In the genomic region with DNA sequence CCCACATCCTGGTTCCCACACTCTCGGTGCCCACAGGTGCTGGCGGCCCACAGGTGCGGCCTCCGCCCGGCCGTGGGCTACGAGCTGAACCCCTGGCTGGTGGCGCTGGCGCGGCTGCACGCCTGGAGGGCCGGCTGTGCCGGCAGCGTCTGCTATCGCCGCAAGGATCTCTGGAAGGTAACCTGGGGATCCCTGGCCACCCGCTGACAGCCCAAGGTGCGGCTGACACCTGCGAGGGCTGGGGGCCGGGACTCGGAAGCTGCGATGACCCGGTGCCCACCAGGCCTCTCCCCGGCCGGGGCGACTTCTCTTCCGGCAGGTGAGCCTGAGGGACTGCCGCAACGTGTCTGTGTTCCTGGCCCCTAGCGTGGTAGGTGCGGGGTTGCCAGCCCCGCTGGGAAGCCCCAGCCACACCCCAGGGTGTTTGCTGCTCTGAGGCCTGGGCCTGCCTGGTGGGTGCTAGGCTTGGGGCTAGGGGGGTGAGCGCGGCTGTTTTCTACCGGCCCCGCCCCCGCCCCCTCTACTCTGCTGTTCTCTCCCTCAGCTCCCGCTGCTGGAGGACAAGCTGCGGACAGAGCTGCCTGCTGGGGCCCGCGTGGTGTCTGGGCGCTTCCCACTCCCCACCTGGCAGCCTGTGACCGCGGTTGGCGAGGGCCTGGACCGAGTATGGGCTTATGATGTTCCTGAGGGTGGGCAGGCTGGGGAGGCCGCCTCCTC, we compare ENCODE assay signal across 9 cellular contexts. TPM values are rescaled to one million over a fixed set of nuclear protein-coding genes. Genes with fewer than 3 reads are reported as not detected.
DNase-seq lines count a peak whose midpoint lies in the region; ATAC-seq and TF ChIP-seq lines count a peak whose summit lies in the region.
"Had no signal": no experiment of that assay in that cellular context is flagged by ENCODE, and none has a peak within 500 bp of the region (broad histone marks: within the 10 kb centered on the region; RNA-seq: fewer than 3 reads in every experiment).

No MANE protein-coding gene starts in this region.

- peak; percentile 4 to 5 for ATAC-seq in CD4-positive, CD25-positive, alpha-beta regulatory T cell (ENCODE audit: low read depth in 2 of 2)

- no peaks in the 10 kb centered on the region for H3K9me3 Mint-ChIP-seq in CD4-positive, CD25-positive, alpha-beta regulatory T cell
- no peaks in the 10 kb centered on the region for H3K9me3 Mint-ChIP-seq in dendritic cell treated with granulocyte-macrophage colony-stimulating factor and Interleukin-4, amounts not matched to agents 40 ng/mL and 50 ng/mL, for 4 days

- H3K36me3 Mint-ChIP-seq in CD4-positive, CD25-positive, alpha-beta regulatory T cell = no peaks in the 10 kb centered on the region
- H3K36me3 Mint-ChIP-seq in dendritic cell treated with granulocyte-macrophage colony-stimulating factor and Interleukin-4, amounts not matched to agents 40 ng/mL and 50 ng/mL, for 4 days (ENCODE audit: low read depth) = peaks cover 15% of the 10 kb centered on the region

- no peak for TF ChIP-seq CTCF in neutrophil (IDR thresholded peaks at IDR 0.05)

- intact Hi-C loops in dendritic cell treated with granulocyte-macrophage colony-stimulating factor and Interleukin-4, amounts not matched to agents 40 ng/mL and 50 ng/mL, for 4 days (cut with micrococcal nuclease) = no loop called here

- H3K27ac Mint-ChIP-seq in CD4-positive, CD25-positive, alpha-beta regulatory T cell = peak overlapping the region; percentile 38 to 80 (median 59)
- peak overlapping the region; percentile 51 for H3K27ac Mint-ChIP-seq in dendritic cell treated with granulocyte-macrophage colony-stimulating factor and Interleukin-4, amounts not matched to agents 40 ng/mL and 50 ng/mL, for 4 days

- no peaks in the 10 kb centered on the region for H3K36me3 ChIP-seq in CD4-positive, CD25-positive, alpha-beta regulatory T cell (ENCODE audit: control insufficient read depth, insufficient read depth, low read length)
- H3K36me3 ChIP-seq in neutrophil = no peaks in the 10 kb centered on the region

- peak overlapping the region; percentile 37 to 85 (median 77) for H3K4me3 Mint-ChIP-seq in CD4-positive, CD25-positive, alpha-beta regulatory T cell
- peak overlapping the region; percentile 87 for H3K4me3 Mint-ChIP-seq in dendritic cell treated with granulocyte-macrophage colony-stimulating factor and Interleukin-4, amounts not matched to agents 40 ng/mL and 50 ng/mL, for 4 days

- H3K27ac ChIP-seq in CD4-positive, CD25-positive, alpha-beta regulatory T cell (ENCODE audit: insufficient read depth, low read length, poor library complexity, severe bottlenecking) = peak overlapping the region; percentile 77
- peak overlapping the region; percentile 69 for H3K27ac ChIP-seq in neutrophil

- peaks cover 0 to 43% (median 10%) of the 10 kb centered on the region in 4 donors for H3K4me1 Mint-ChIP-seq in CD4-positive, CD25-positive, alpha-beta regulatory T cell
- peaks cover 39% of the 10 kb centered on the region for H3K4me1 Mint-ChIP-seq in dendritic cell treated with granulocyte-macrophage colony-stimulating factor and Interleukin-4, amounts not matched to agents 40 ng/mL and 50 ng/mL, for 4 days (ENCODE audit: low read depth)

- H3K4me3 ChIP-seq in CD4-positive, CD25-positive, alpha-beta regulatory T cell (ENCODE audit: low read depth, low read length) = no peak overlapping the region
- H3K4me3 ChIP-seq in neutrophil (ENCODE audit: low read depth in 1 of 2, low read length in 1 of 2) = peak overlapping the region; percentile 76 to 78

- DNase-seq in CD4-positive, CD25-positive, alpha-beta regulatory T cell = no peak
- DNase-seq in NCI-H69 (lab: John Stamatoyannopoulos, UW) (peak; percentile 35), cerebellar nuclear complex (lab: John Stamatoyannopoulos, UW) (no peak), DMS153 treated with DMSO at 0.1 percent for 48 hours (lab: John Stamatoyannopoulos, UW; ENCODE audit: unreplicated experiment) (no peak), GF-D8 (lab: John Stamatoyannopoulos, UW) (no peak), DMS79 (lab: John Stamatoyannopoulos, UW) (no peak)
- DNase-seq: NCI-H524 treated with DMSO at 0.1 percent for 48 hours had no signal

- H3K27me3 Mint-ChIP-seq in CD4-positive, CD25-positive, alpha-beta regulatory T cell = no peaks in the 10 kb centered on the region
- H3K27me3 Mint-ChIP-seq in dendritic cell treated with granulocyte-macrophage colony-stimulating factor and Interleukin-4, amounts not matched to agents 40 ng/mL and 50 ng/mL, for 4 days = peaks cover 48% of the 10 kb centered on the region

- H3K4me1 ChIP-seq in CD4-positive, CD25-positive, alpha-beta regulatory T cell (ENCODE audit: control insufficient read depth, insufficient read depth, low read length, poor library complexity, severe bottlenecking) = peaks cover 45% of the 10 kb centered on the region
- peaks cover 19 to 29% of the 10 kb centered on the region in 2 experiments for H3K4me1 ChIP-seq in neutrophil (ENCODE audit: control insufficient read depth in 1 of 2, insufficient read depth in 1 of 2, low read depth in 1 of 2, low read length in 1 of 2)

- H3K9me3 ChIP-seq in CD4-positive, CD25-positive, alpha-beta regulatory T cell (ENCODE audit: control insufficient read depth in 2 of 2, low read length in 2 of 2) = no peaks in the 10 kb centered on the region
- no peaks in the 10 kb centered on the region for H3K9me3 ChIP-seq in neutrophil

- H3K27me3 ChIP-seq in CD4-positive, CD25-positive, alpha-beta regulatory T cell (ENCODE audit: control insufficient read depth, insufficient read depth, low read length) = no peaks in the 10 kb centered on the region
- peaks cover 68% of the 10 kb centered on the region for H3K27me3 ChIP-seq in neutrophil

RNA-seq across cellular contexts. Expression of gene ANTKMT, which starts 1.0 kb away (rescaled TPM):
- 13.6 TPM for total RNA-seq in CD4-positive, CD25-positive, alpha-beta regulatory T cell
- polyA plus RNA-seq in CD4-positive, CD25-positive, alpha-beta regulatory T cell = 10 to 100 TPM; 60.3 to 85.9 (median 64.4) TPM

RNA-seq across cellular contexts. Expression of gene CCDC78, which starts 4.3 kb away (rescaled TPM):
- total RNA-seq in CD4-positive, CD25-positive, alpha-beta regulatory T cell = 2.5 TPM
- under 1 TPM; 0.37 to 0.70 (median 0.43) TPM for polyA plus RNA-seq in CD4-positive, CD25-positive, alpha-beta regulatory T cell

RNA-seq across cellular contexts. Expression of gene HAGHL, which starts 5.0 kb away (rescaled TPM):
- 15.6 TPM for total RNA-seq in CD4-positive, CD25-positive, alpha-beta regulatory T cell
- polyA plus RNA-seq in CD4-positive, CD25-positive, alpha-beta regulatory T cell = 1 to 10 TPM; 2.2 to 4.3 (median 3.2) TPM

RNA-seq across cellular contexts. Expression of gene METRN, which starts 7.0 kb away (rescaled TPM):
- total RNA-seq in CD4-positive, CD25-positive, alpha-beta regulatory T cell = 4.6 TPM
- 10 to 100 TPM; 14.3 to 24.1 (median 17.7) TPM for polyA plus RNA-seq in CD4-positive, CD25-positive, alpha-beta regulatory T cell

RNA-seq across cellular contexts. Expression of gene FBXL16, which starts 16.3 kb away (rescaled TPM):
- 18.6 TPM for total RNA-seq in CD4-positive, CD25-positive, alpha-beta regulatory T cell
- polyA plus RNA-seq in CD4-positive, CD25-positive, alpha-beta regulatory T cell = 10 to 100 TPM in 1 of 4 donors, 1 to 10 TPM in 3; 8.5 to 10.5 (median 9.3) TPM
